14 cellular contexts compared by ENCODE assay signal in genomic region chr1:168000656-168001055, GRCh38.
DNase-seq lines count a peak whose midpoint lies in the region; ATAC-seq and TF ChIP-seq lines count a peak whose summit lies in the region.
"Had no signal": no experiment of that assay in that cellular context is flagged by ENCODE, and none has a peak within 500 bp of the region (broad histone marks: within the 10 kb centered on the region; RNA-seq: fewer than 3 reads in every experiment).

No MANE protein-coding gene starts in this region.

- ATAC-seq in left cardiac atrium = no peak
- no peak for ATAC-seq in foreskin keratinocyte

- 93 to 95% (median 94%) methylated on average over 3 of the region's 3 CpGs for WGBS in adrenal gland, 4 donors

- H3K4me1 ChIP-seq in left ventricle myocardium inferior (peaks cover 35% of the 10 kb centered on the region), foreskin keratinocyte (no peaks in the 10 kb centered on the region), adrenal gland (replicated peaks in 1 of 2) (no peaks in the 10 kb centered on the region)
- H3K4me1 ChIP-seq: BE2C, Caco-2, HAP-1 had no signal

- H3K36me3 ChIP-seq in left ventricle myocardium inferior = peaks cover 27% of the 10 kb centered on the region
- H3K36me3 ChIP-seq in adrenal gland (replicated peaks in 1 of 2) = peaks cover 0 to 12% of the 10 kb centered on the region in 2 donors

- peak overlapping the region; percentile 33 for H3K27ac ChIP-seq in left ventricle myocardium inferior (replicated peaks)
- H3K27ac ChIP-seq in foreskin keratinocyte = no peak overlapping the region
- no peak overlapping the region for H3K27ac ChIP-seq in adrenal gland
- H3K27ac ChIP-seq: GM23248, HL-60 had no signal

- no peak overlapping the region for H3K4me3 ChIP-seq in left ventricle myocardium inferior
- H3K4me3 ChIP-seq in cardiac fibroblast (replicated peaks in 1 of 2; ENCODE audit: low read depth in 2 of 2, low read length in 2 of 2) = no peak overlapping the region
- no peak overlapping the region for H3K4me3 ChIP-seq in adrenal gland
- H3K4me3 ChIP-seq: GM23248, HAP-1 had no signal

- H3K9me3 ChIP-seq in left ventricle myocardium inferior (replicated peaks) (no peaks in the 10 kb centered on the region), adrenal gland (replicated peaks in 1 of 3) (no peaks in the 10 kb centered on the region)
- H3K9me3 ChIP-seq: BE2C, Caco-2, HAP-1 had no signal

- intact Hi-C loops in left ventricle myocardium inferior (cut with micrococcal nuclease) = no loop called here
- intact Hi-C loops in left cardiac atrium (cut with DNase I) = no loop called here
- intact Hi-C loops in adrenal gland (cut with DNase I) = loop anchor here in 1 of 2 donors (10.0 kb wide), 1 partner anchor 74 kb away; no protein-coding TSS in a partner anchor

- no peak for TF ChIP-seq POLR2A in adrenal gland (IDR thresholded peaks at IDR 0.05)

- H3K27me3 ChIP-seq in left ventricle myocardium inferior (ENCODE audit: low read depth) (no peaks in the 10 kb centered on the region), foreskin keratinocyte (no peaks in the 10 kb centered on the region), adrenal gland (no peaks in the 10 kb centered on the region)
- H3K27me3 ChIP-seq: BE2C had no signal

- TF ChIP-seq CTCF in left ventricle myocardium inferior (IDR thresholded peaks at IDR 0.05; ENCODE audit: borderline replicate concordance) (no peak), cardiac fibroblast (IDR thresholded peaks at IDR 0.05; ENCODE audit: low read depth, low read length) (no peak), foreskin keratinocyte (conservative IDR thresholded peaks at IDR 0.05) (no peak), adrenal gland (IDR thresholded peaks at IDR 0.05) (no peak)

- DNase-seq in left ventricle myocardium inferior = no peak
- DNase-seq in left cardiac atrium = no peak
- DNase-seq in cardiac fibroblast (ENCODE audit: low read depth in 2 of 2) = peak; percentile 44 to 47
- DNase-seq in iris pigment epithelial cell (ENCODE audit: low read depth) = peak; percentile 6
- DNase-seq in foreskin keratinocyte = no peak
- no peak for DNase-seq in adrenal gland
- DNase-seq: BE2C; C1 segment of cervical spinal cord; Caco-2; CD4-positive, CD25-positive, alpha-beta regulatory T cell; GDM1; GM23248 had no signal

Comparison
In these comparisons a context has a peak if more than half of its experiments do, and no peak if none do; other contexts are left out.
1. DNase-seq: peak in cardiac fibroblast (2 of 2) and iris pigment epithelial cell (single experiment); none in left ventricle myocardium inferior (single experiment), left cardiac atrium (single experiment), foreskin keratinocyte (0 of 2) and adrenal gland (0 of 7).